9 cellular contexts compared by ENCODE assay signal in genomic region chr10:87184419-87184818, GRCh38. TPM values are rescaled to one million over a fixed set of nuclear protein-coding genes. Genes with fewer than 3 reads are reported as not detected.
DNase-seq lines count a peak whose midpoint lies in the region; ATAC-seq and TF ChIP-seq lines count a peak whose summit lies in the region.
"Not testable (repeated sequence)": the region's sequence is repeated elsewhere in the genome, so short reads cannot be mapped to it uniquely, and the experiment has no call there.
"Had no signal": no experiment of that assay in that cellular context is flagged by ENCODE, and none has a peak within 500 bp of the region (broad histone marks: within the 10 kb centered on the region; RNA-seq: fewer than 3 reads in every experiment).

No MANE protein-coding gene starts in this region.

- not testable (repeated sequence) for H3K4me3 ChIP-seq in SU-DHL-6 (ENCODE audit: insufficient read depth, low read length, poor library complexity, severe bottlenecking); right lobe of liver

- not testable (repeated sequence) for H3K79me2 ChIP-seq in SU-DHL-6 (ENCODE audit: insufficient read depth, low read length)

- in situ Hi-C loops in KBM-7 (cut with MboI; ENCODE audit: low pct_unique_long_range_greater_than_20kb, low sequenced_read_pairs), result not testable (repeated sequence)

- peaks cover 33% of the 10 kb centered on the region for H3K4me1 Mint-ChIP-seq in CD14-positive monocyte
- H3K4me1 Mint-ChIP-seq in MCF 10A (ENCODE audit: insufficient read depth, unreplicated experiment), result not testable (repeated sequence)

- not testable (repeated sequence) for H3K9me3 Mint-ChIP-seq in CD14-positive monocyte
- H3K9me3 Mint-ChIP-seq in MCF 10A (ENCODE audit: unreplicated experiment), result peaks cover 24% of the 10 kb centered on the region

- WGBS in right lobe of liver (ENCODE audit: insufficient coverage, low coverage, low lambda C conversion rate, missing lambda C conversion rate), result 74% methylated on average over 5 of the region's 6 CpGs

- TF ChIP-seq POLR2A in right lobe of liver (IDR thresholded peaks at IDR 0.05), result not testable (repeated sequence)

- peak overlapping the region in 1 of 2 donors; percentile 52 for H3K4me3 Mint-ChIP-seq in CD14-positive monocyte
- not testable (repeated sequence) for H3K4me3 Mint-ChIP-seq in MCF 10A (ENCODE audit: unreplicated experiment)

- not testable (repeated sequence) for H4K20me1 ChIP-seq in SU-DHL-6 (ENCODE audit: low read depth, low read length)

- peak; percentile 51 to 82 (median 64) for ATAC-seq in right lobe of liver

- intact Hi-C loops in CD14-positive monocyte (cut with micrococcal nuclease); MCF 10A (cut with micrococcal nuclease); right lobe of liver (cut with DNase I): not testable (repeated sequence)

- H3K9me3 ChIP-seq in SU-DHL-6 (ENCODE audit: insufficient read depth, low read length); right lobe of liver: not testable (repeated sequence)

- POLR2A ChIA-PET in MCF 10A (lab: Yijun Ruan, JAX), result not testable (repeated sequence)

- H3K9me2 ChIP-seq in SU-DHL-6 (replicated peaks; ENCODE audit: insufficient read depth, low read length), result not testable (repeated sequence)

- TF ChIP-seq CTCF in CD14-positive monocyte (IDR thresholded peaks at IDR 0.05); SU-DHL-6 (IDR thresholded peaks at IDR 0.05; ENCODE audit: insufficient read depth, low read length, poor library complexity, severe bottlenecking); MCF 10A (IDR thresholded peaks at IDR 0.05; ENCODE audit: unreplicated experiment); right lobe of liver (IDR thresholded peaks at IDR 0.05): not testable (repeated sequence)

- H3K27ac ChIP-seq in SU-DHL-6 (ENCODE audit: low read depth, low read length), result peak overlapping the region; percentile 53
- H3K27ac ChIP-seq in right lobe of liver, result not testable (repeated sequence)

- H3K27me3 ChIP-seq in SU-DHL-6 (ENCODE audit: low read length); right lobe of liver: not testable (repeated sequence)

- CTCF ChIA-PET in MCF 10A (lab: Yijun Ruan, JAX), result not testable (repeated sequence)

- H3K36me3 Mint-ChIP-seq in CD14-positive monocyte (peaks cover 8 to 26% of the 10 kb centered on the region in 2 donors), MCF 10A (ENCODE audit: insufficient read depth, unreplicated experiment) (peaks cover 70% of the 10 kb centered on the region)

- not testable (repeated sequence) for H3K36me3 ChIP-seq in SU-DHL-6 (ENCODE audit: low read length)
- H3K36me3 ChIP-seq in right lobe of liver, result peaks cover 0 to 18% (median 0%) of the 10 kb centered on the region in 4 donors

- peak; percentile 56 for DNase-seq in CD14-positive monocyte (ENCODE audit: low spot score)
- peak; percentile 15 for DNase-seq in KBM-7
- peak; percentile 55 to 68 for DNase-seq in NOMO-1 (lab: John Stamatoyannopoulos, UW; ENCODE audit: unreplicated experiment in 2 of 2)
- DNase-seq in MCF 10A (ENCODE audit: unreplicated experiment); right lobe of liver: not testable (repeated sequence)
- peak; percentile 2 for DNase-seq in germinal center (ENCODE audit: low spot score)
- DNase-seq in putamen (ENCODE audit: low spot score), result peak; percentile 2

- not testable (repeated sequence) for BruUV-seq in MCF 10A (replicated peaks; lab: Mats Ljungman, UMichigan)

- not testable (repeated sequence) for H3F3A ChIP-seq in SU-DHL-6 (ENCODE audit: insufficient read depth)

- peak overlapping the region; percentile 13 for H3K4me2 ChIP-seq in SU-DHL-6 (ENCODE audit: low read depth, low read length, poor library complexity, severe bottlenecking)

- H2AFZ ChIP-seq in SU-DHL-6 (ENCODE audit: low read depth, low read length, severe bottlenecking), result not testable (repeated sequence)

- H3K4me1 ChIP-seq in right lobe of liver, result not testable (repeated sequence)

- not testable (repeated sequence) for H3K27me3 Mint-ChIP-seq in CD14-positive monocyte (ENCODE audit: low read depth in 3 of 3); MCF 10A (ENCODE audit: insufficient read depth, unreplicated experiment)

- H3K27ac Mint-ChIP-seq in CD14-positive monocyte (peak overlapping the region; percentile 73 to 92 (median 82)), MCF 10A (ENCODE audit: low read depth, unreplicated experiment) (peak overlapping the region; percentile 73)

- not testable (repeated sequence) for H3K9ac ChIP-seq in SU-DHL-6 (ENCODE audit: low read length)

RNA-seq across cellular contexts. Expression of gene NUTM2A, which starts 40.8 kb away (rescaled TPM):
- polyA plus RNA-seq in CD14-positive monocyte, result under 1 TPM in 1 of 2 donors, not detected in 1; 0.08 TPM
- 0.47 and 0.82 TPM in 2 replicates for total RNA-seq in MCF 10A (2022)
- total RNA-seq in right lobe of liver, result 1 to 10 TPM in 2 of 6 experiments, under 1 TPM in 3, not detected in 1; 0.21 to 1.5 (median 0.56) TPM
- polyA plus RNA-seq: GM23248 had no signal
